29 cellular contexts compared by ENCODE assay signal in genomic region chr12:17571047-17571446, GRCh38.
"Had no signal": no experiment of that assay in that cellular context is flagged by ENCODE, and none has a peak within 500 bp of the region (broad histone marks: within the 10 kb centered on the region; RNA-seq: fewer than 3 reads in every experiment).

No MANE protein-coding gene starts in this region.

- H3K4me1 Mint-ChIP-seq: stimulated activated effector memory CD8-positive, alpha-beta T cell treated with anti-CD3 and anti-CD28 coated beads, Interleukin-12 subunit alpha, Interleukin-12 subunit beta, amount 100 ng/mL, for 72 hours; stimulated activated memory B cell treated with anti-CD40 and anti-IgM and Interleukin-4, amounts not matched to agents 10 μg/mL and 1 μg/mL and 100 μg/mL, for 72 hours; stimulated activated naive B cell treated with anti-CD40 and anti-IgM and Interleukin-4, amounts not matched to agents 10 μg/mL and 1 μg/mL and 100 μg/mL, for 72 hours; stimulated activated naive CD8-positive, alpha-beta T cell treated with anti-CD3 and anti-CD28 coated beads, Interleukin-15, amount 100 ng/mL, for 72 hours had no signal

- H3K36me3 ChIP-seq: stomach, suprapubic skin, thoracic aorta, thyroid gland, tibial artery, tibial nerve, transverse colon, upper lobe of left lung, upper lobe of right lung, uterus, vagina had no signal

- ATAC-seq: stimulated activated effector memory CD8-positive, alpha-beta T cell treated with anti-CD3 and anti-CD28 coated beads, Interleukin-12 subunit alpha, Interleukin-12 subunit beta, amount 100 ng/mL, for 72 hours; stimulated activated memory B cell treated with anti-CD40 and anti-IgM and Interleukin-4, amounts not matched to agents 10 μg/mL and 1 μg/mL and 100 μg/mL, for 72 hours; stimulated activated naive B cell treated with anti-CD40 and anti-IgM and Interleukin-4, amounts not matched to agents 10 μg/mL and 1 μg/mL and 100 μg/mL, for 72 hours; stimulated activated naive CD8-positive, alpha-beta T cell treated with anti-CD3 and anti-CD28 coated beads, Interleukin-15, amount 100 ng/mL, for 72 hours; stimulated activated naive CD8-positive, alpha-beta T cell treated with anti-CD3 and anti-CD28 coated beads, Interleukin-15, Interleukin-2, amounts not matched to agents 100 U/mL and 50 U/mL, for 24 hours; upper lobe of right lung had no signal

- H3K4me1 ChIP-seq: stomach, suprapubic skin, testis, thyroid gland, tibial artery, tibial nerve, transverse colon, upper lobe of left lung, upper lobe of right lung, uterus, vagina had no signal

- H3K27ac ChIP-seq: stomach, suprapubic skin, testis, thoracic aorta, thyroid gland, tibial artery, tibial nerve, transverse colon, upper lobe of left lung, upper lobe of right lung, uterus, vagina had no signal

- H3K27me3 Mint-ChIP-seq: stimulated activated memory B cell treated with anti-CD40 and anti-IgM and Interleukin-4, amounts not matched to agents 10 μg/mL and 1 μg/mL and 100 μg/mL, for 72 hours; stimulated activated naive B cell treated with anti-CD40 and anti-IgM and Interleukin-4, amounts not matched to agents 10 μg/mL and 1 μg/mL and 100 μg/mL, for 72 hours; stimulated activated naive CD8-positive, alpha-beta T cell treated with anti-CD3 and anti-CD28 coated beads, Interleukin-15, amount 100 ng/mL, for 72 hours; stimulated activated naive CD8-positive, alpha-beta T cell treated with anti-CD3 and anti-CD28 coated beads, Interleukin-15, Interleukin-2, amounts not matched to agents 100 ng/mL and 50 ng/mL, for 24 hours; type B pancreatic cell had no signal

- H3K4me3 ChIP-seq: stomach, suprapubic skin, testis, thoracic aorta, thyroid gland, tibial artery, tibial nerve, transverse colon, upper lobe of left lung, upper lobe of right lung, uterus, vagina had no signal

- H3K9me3 Mint-ChIP-seq: stimulated activated memory B cell treated with anti-CD40 and anti-IgM and Interleukin-4, amounts not matched to agents 10 μg/mL and 1 μg/mL and 100 μg/mL, for 72 hours; stimulated activated naive B cell treated with anti-CD40 and anti-IgM and Interleukin-4, amounts not matched to agents 10 μg/mL and 1 μg/mL and 100 μg/mL, for 72 hours; stimulated activated naive CD8-positive, alpha-beta T cell treated with anti-CD3 and anti-CD28 coated beads, Interleukin-15, amount 100 ng/mL, for 72 hours; stimulated activated naive CD8-positive, alpha-beta T cell treated with anti-CD3 and anti-CD28 coated beads, Interleukin-15, Interleukin-2, amounts not matched to agents 100 ng/mL and 50 ng/mL, for 24 hours; type B pancreatic cell had no signal

- DNase-seq: stimulated activated CD4-positive, alpha-beta T cell treated with anti-CD3 and anti-CD28 coated beads, Interleukin-2, amount 100 ng/mL, for 48 hours; stimulated activated CD4-positive, alpha-beta T cell treated with anti-CD3 and anti-CD28 coated beads, Interleukin-4, amount 100 ng/mL, for 1 hour; stimulated activated CD4-positive, alpha-beta T cell treated with anti-CD3 and anti-CD28 coated beads, Interleukin-4, amount 100 ng/mL, for 24 hours; stimulated activated CD4-positive, alpha-beta T cell treated with anti-CD3 and anti-CD28 coated beads, Interleukin-4, amount 100 ng/mL, for 4 hours; stimulated activated CD8-positive, alpha-beta memory T cell treated with anti-CD3 and anti-CD28 coated beads, Interleukin-4, amount 100 ng/mL, for 48 hours; stimulated activated naive B cell treated with anti-CD40 and anti-IgM and Interleukin-4, amounts not matched to agents 10 μg/mL and 1 μg/mL and 100 μg/mL, for 72 hours; stimulated activated naive CD4-positive, alpha-beta T cell; stimulated activated naive CD4-positive, alpha-beta T cell treated with Interleukin-2 at 50 U/mL for 16 hours; stimulated activated naive CD8-positive, alpha-beta T cell treated with anti-CD3 and anti-CD28 coated beads, Interleukin-15, amount 100 ng/mL, for 72 hours; stimulated activated naive CD8-positive, alpha-beta T cell treated with anti-CD3 and anti-CD28 coated beads, Interleukin-15, Interleukin-2, amounts not matched to agents 100 U/mL and 50 U/mL, for 24 hours; stomach; substantia nigra; testis; thyroid gland; tibial artery; transverse colon; trophoblast cell; upper lobe of left lung; upper lobe of right lung; uterus had no signal

- H3K9me3 ChIP-seq: stomach, suprapubic skin, testis, thoracic aorta, thyroid gland, tibial artery, tibial nerve, transverse colon, upper lobe of left lung, upper lobe of right lung, uterus, vagina had no signal

- FAIRE-seq: urothelium cell line had no signal

- H3K36me3 Mint-ChIP-seq: stimulated activated effector memory CD8-positive, alpha-beta T cell treated with anti-CD3 and anti-CD28 coated beads, Interleukin-12 subunit alpha, Interleukin-12 subunit beta, amount 100 ng/mL, for 72 hours; stimulated activated memory B cell treated with anti-CD40 and anti-IgM and Interleukin-4, amounts not matched to agents 10 μg/mL and 1 μg/mL and 100 μg/mL, for 72 hours; stimulated activated naive B cell treated with anti-CD40 and anti-IgM and Interleukin-4, amounts not matched to agents 10 μg/mL and 1 μg/mL and 100 μg/mL, for 72 hours; type B pancreatic cell had no signal

- H3K27me3 ChIP-seq: stomach, suprapubic skin, testis, thyroid gland, tibial artery, tibial nerve, transverse colon, upper lobe of left lung, upper lobe of right lung, uterus, vagina had no signal

- H3K4me3 Mint-ChIP-seq: stimulated activated effector memory CD8-positive, alpha-beta T cell treated with anti-CD3 and anti-CD28 coated beads, Interleukin-12 subunit alpha, Interleukin-12 subunit beta, amount 100 ng/mL, for 72 hours; stimulated activated memory B cell treated with anti-CD40 and anti-IgM and Interleukin-4, amounts not matched to agents 10 μg/mL and 1 μg/mL and 100 μg/mL, for 72 hours; stimulated activated naive B cell treated with anti-CD40 and anti-IgM and Interleukin-4, amounts not matched to agents 10 μg/mL and 1 μg/mL and 100 μg/mL, for 72 hours; stimulated activated naive CD8-positive, alpha-beta T cell treated with anti-CD3 and anti-CD28 coated beads, Interleukin-15, amount 100 ng/mL, for 72 hours; stimulated activated naive CD8-positive, alpha-beta T cell treated with anti-CD3 and anti-CD28 coated beads, Interleukin-15, Interleukin-2, amounts not matched to agents 100 ng/mL and 50 ng/mL, for 24 hours; type B pancreatic cell had no signal
